8 cellular contexts compared by ENCODE assay signal in genomic region chr20:44521484-44522481, GRCh38. TPM values are rescaled to one million over a fixed set of nuclear protein-coding genes. Genes with fewer than 3 reads are reported as not detected.
DNase-seq lines count a peak whose midpoint lies in the region; ATAC-seq and TF ChIP-seq lines count a peak whose summit lies in the region.

Gene SERINC3, minus strand, starts transcription at chr20:44522070. Its CDS starts 119 bp downstream, at chr20:44521951.

- H3K36me3 Mint-ChIP-seq in activated CD4-positive, alpha-beta T cell treated with anti-CD3 and anti-CD28 coated beads, Interleukin-2, amount 10 ng/mL, durations not matched to agents 7 days and 5 days (ENCODE audit: low read depth), result peaks cover 3% of the 10 kb centered on the region

- peaks cover 26 to 52% (median 34%) of the 10 kb centered on the region in 10 experiments for H3K4me1 ChIP-seq in BLaER1 treated with 17β-estradiol and CSF1 and Interleukin-3, amounts not matched to agents 10 nM and 100 nM

- no peaks in the 10 kb centered on the region for H3K27me3 Mint-ChIP-seq in activated CD4-positive, alpha-beta T cell treated with anti-CD3 and anti-CD28 coated beads, Interleukin-2, amount 10 ng/mL, durations not matched to agents 7 days and 5 days

- peak within 1 kb of the TSS; percentile 87 to 95 (median 92) for H3K4me2 ChIP-seq in BLaER1 treated with 17β-estradiol and CSF1 and Interleukin-3, amounts not matched to agents 10 nM and 100 nM

- peaks cover 45% of the 10 kb centered on the region for H3K4me1 Mint-ChIP-seq in activated CD4-positive, alpha-beta T cell treated with anti-CD3 and anti-CD28 coated beads, Interleukin-2, amount 10 ng/mL, durations not matched to agents 7 days and 5 days

- peak within 1 kb of the TSS; percentile 88 to 98 (median 96) for H3K27ac ChIP-seq in BLaER1 treated with 17β-estradiol and CSF1 and Interleukin-3, amounts not matched to agents 10 nM and 100 nM
- peak within 1 kb of the TSS; percentile 98 to 100 for H3K27ac ChIP-seq in coronary artery

- peak within 1 kb of the TSS; percentile 72 for H3K4me3 Mint-ChIP-seq in activated CD4-positive, alpha-beta T cell treated with anti-CD3 and anti-CD28 coated beads, Interleukin-2, amount 10 ng/mL, durations not matched to agents 7 days and 5 days

- H3K9me3 Mint-ChIP-seq in activated CD4-positive, alpha-beta T cell treated with anti-CD3 and anti-CD28 coated beads, Interleukin-2, amount 10 ng/mL, durations not matched to agents 7 days and 5 days, result no peaks in the 10 kb centered on the region

- no peak for TF ChIP-seq CTCF in coronary artery (IDR thresholded peaks at IDR 0.05)

- ATAC-seq in GM19328 (IDR thresholded peaks at IDR 0.05; ENCODE audit: unreplicated experiment) (peak; percentile 96), HG03520 (IDR thresholded peaks at IDR 0.05; ENCODE audit: unreplicated experiment) (peak; percentile 95), left colon (peak; percentile 98)

- H3K27me3 ChIP-seq in BLaER1 treated with 17β-estradiol and CSF1 and Interleukin-3, amounts not matched to agents 10 nM and 100 nM, result no peaks in the 10 kb centered on the region

- H3K9ac ChIP-seq in BLaER1 treated with 17β-estradiol and CSF1 and Interleukin-3, amounts not matched to agents 10 nM and 100 nM, result peak within 1 kb of the TSS; percentile 88 to 97 (median 94)

- intact Hi-C loops in left colon (cut with DNase I, micrococcal nuclease), result no loop called here

- CTCF ChIA-PET in activated CD4-positive, alpha-beta T cell treated with anti-CD3 and anti-CD28 coated beads, Interleukin-2, amount 10 ng/mL, durations not matched to agents 7 days and 5 days (lab: Charles Lee), result interaction anchor here (0.6 to 1.1 kb wide), 5 partner anchors 14 to 490 kb away, joined by 3 to 4 read pairs (median 3); no protein-coding TSS in a partner anchor

- H3K4me3 ChIP-seq in BLaER1 treated with 17β-estradiol and CSF1 and Interleukin-3, amounts not matched to agents 10 nM and 100 nM, result peak within 1 kb of the TSS; percentile 80 to 95 (median 94)
- H3K4me3 ChIP-seq in coronary artery, result peak within 1 kb of the TSS; percentile 99

- 0 out of 22 replicates have a peak, but pooled peaks cover 0 to 1% (median 0%) of the 10 kb centered on the region in 11 experiments for H3K9me3 ChIP-seq in BLaER1 treated with 17β-estradiol and CSF1 and Interleukin-3, amounts not matched to agents 10 nM and 100 nM (replicated peaks in 1 of 11)

- peaks cover 44 to 48% (median 47%) of the 10 kb centered on the region in 11 experiments for H4K20me1 ChIP-seq in BLaER1 treated with 17β-estradiol and CSF1 and Interleukin-3, amounts not matched to agents 10 nM and 100 nM

- DNase-seq in NCI-H69 (lab: John Stamatoyannopoulos, UW) (peak; percentile 90), coronary artery (ENCODE audit: low spot score) (peak; percentile 99), left colon (peak; percentile 96 to 97)
- DNase-seq in activated CD4-positive, alpha-beta T cell treated with anti-CD3 and anti-CD28 coated beads, Interleukin-2, amount 10 ng/mL, durations not matched to agents 7 days and 5 days, result peak; percentile 97
- DNase-seq in stimulated activated CD4-positive, alpha-beta T cell treated with anti-CD3 and anti-CD28 coated beads, Interleukin-1b, Interleukin-23, amount 100 ng/mL, for 48 hours, result peak; percentile 96

- peak within 1 kb of the TSS; percentile 90 for H3K27ac Mint-ChIP-seq in activated CD4-positive, alpha-beta T cell treated with anti-CD3 and anti-CD28 coated beads, Interleukin-2, amount 10 ng/mL, durations not matched to agents 7 days and 5 days

- peaks cover 0 to 35% (median 10%) of the 10 kb centered on the region in 11 experiments; a peak in 12 of 22 replicates for H3K36me3 ChIP-seq in BLaER1 treated with 17β-estradiol and CSF1 and Interleukin-3, amounts not matched to agents 10 nM and 100 nM

- POLR2A ChIA-PET in activated CD4-positive, alpha-beta T cell treated with anti-CD3 and anti-CD28 coated beads, Interleukin-2, amount 10 ng/mL, durations not matched to agents 7 days and 5 days (lab: Charles Lee), result interaction anchor here (1.4 kb wide), 1 partner anchor 46 kb away, joined by 3 read pairs; no protein-coding TSS in a partner anchor

RNA-seq across cellular contexts. Expression of gene SERINC3, which starts in this region (rescaled TPM):
- total RNA-seq in activated CD4-positive, alpha-beta T cell treated with anti-CD3 and anti-CD28 coated beads, Interleukin-2, amount 10 ng/mL, durations not matched to agents 7 days and 5 days, result 10 to 100 TPM; 82.2 to 98.4 TPM
- 100 to 1,000 TPM in 1 of 2 donors, 10 to 100 TPM in 1; 89.3 to 117 TPM for total RNA-seq in left colon

Comparison
In these comparisons a context has a peak if more than half of its experiments do, and no peak if none do; other contexts are left out.
1. Peak in every context shown above with its lines: DNase-seq, ATAC-seq, H3K4me3 ChIP-seq and H3K27ac ChIP-seq.